Comparison of ENCODE assay signal across 9 cellular contexts in genomic region chr14:61751475-61751989, GRCh38. TPM values are rescaled to one million over a fixed set of nuclear protein-coding genes. Genes with fewer than 3 reads are reported as not detected.
DNase-seq lines count a peak whose midpoint lies in the region; ATAC-seq and TF ChIP-seq lines count a peak whose summit lies in the region.
"Had no signal": no experiment of that assay in that cellular context is flagged by ENCODE, and none has a peak within 500 bp of the region (broad histone marks: within the 10 kb centered on the region; RNA-seq: fewer than 3 reads in every experiment).

No MANE protein-coding gene starts in this region.

- TF ChIP-seq CTCF in GM12864 (IDR thresholded peaks at IDR 0.05; ENCODE audit: low read depth, low read length, missing control alignments) (no peak), RWPE1 (conservative IDR thresholded peaks at IDR 0.05; ENCODE audit: low read depth) (no peak), esophagus squamous epithelium (IDR thresholded peaks at IDR 0.05) (no peak), gastrocnemius medialis (IDR thresholded peaks at IDR 0.05 in 4 of 5, conservative IDR thresholded peaks at IDR 0.05 in 1 of 5) (no peak)

- H3K36me3 ChIP-seq in esophagus squamous epithelium = peaks cover 0 to 28% (median 5%) of the 10 kb centered on the region in 3 donors
- no peaks in the 10 kb centered on the region for H3K36me3 ChIP-seq in gastrocnemius medialis

- H3K9me3 ChIP-seq in esophagus squamous epithelium (no peaks in the 10 kb centered on the region), gastrocnemius medialis (no peaks in the 10 kb centered on the region)

- peak overlapping the region; percentile 85 for H3K27ac ChIP-seq in RWPE1
- H3K27ac ChIP-seq in esophagus squamous epithelium = peak overlapping the region; percentile 89 to 94 (median 92)
- H3K27ac ChIP-seq in gastrocnemius medialis = peak overlapping the region; percentile 78 to 93 (median 91)

- 37 to 41% methylated on average over 8 of the region's 8 CpGs for WGBS in esophagus squamous epithelium, 2 donors

- POLR2A ChIA-PET in RWPE1 (lab: Yijun Ruan, JAX; ENCODE audit: low non-redundant PET) = no interaction called here

- H3K4me1 ChIP-seq in esophagus squamous epithelium (peaks cover 0 to 30% (median 8%) of the 10 kb centered on the region in 3 donors), gastrocnemius medialis (peaks cover 24 to 40% of the 10 kb centered on the region in 2 donors)

- TF ChIP-seq POLR2A in esophagus squamous epithelium (IDR thresholded peaks at IDR 0.05) = no peak
- no peak for TF ChIP-seq POLR2A in gastrocnemius medialis (IDR thresholded peaks at IDR 0.05)

- CTCF ChIA-PET in RWPE1 (lab: Yijun Ruan, JAX) = interaction anchor here (0.6 kb wide), 1 partner anchor 458 kb away, joined by 3 read pairs; no protein-coding TSS in a partner anchor

- DNase-seq in GM12864 (ENCODE audit: low read depth) = no peak
- DNase-seq in RWPE1 (ENCODE audit: low spot score) = no peak
- no peak for DNase-seq in esophagus squamous epithelium (lab: John Stamatoyannopoulos, UW)
- no peak for DNase-seq in gastrocnemius medialis
- DNase-seq in T-helper 9 cell = no peak
- no peak for DNase-seq in NCI-H345 treated with DMSO at 0.1 percent for 48 hours (lab: John Stamatoyannopoulos, UW; ENCODE audit: unreplicated experiment)
- no peak for DNase-seq in NCI-H748 (lab: John Stamatoyannopoulos, UW; ENCODE audit: unreplicated experiment)
- DNase-seq in activated CD4-positive, alpha-beta T cell treated with anti-CD3 and anti-CD28 coated beads for 1 hour = no peak
- DNase-seq: NCI-H1092 had no signal

- in situ Hi-C loops in gastrocnemius medialis (cut with MboI; ENCODE audit: low sequenced_read_pairs in 4 of 4) = loop anchor here in 1 of 4 donors (10.0 kb wide), 1 partner anchor 57 kb away; the partner anchor contains the start of gene HIF1A

- H3K4me3 ChIP-seq in GM12864 (ENCODE audit: low read depth, low read length) (peak overlapping the region; percentile 72), esophagus squamous epithelium (peak overlapping the region; percentile 41 to 85 (median 61)), gastrocnemius medialis (peak overlapping the region; percentile 58 to 73 (median 70))

- H3K27me3 ChIP-seq in esophagus squamous epithelium (no peaks in the 10 kb centered on the region), gastrocnemius medialis (no peaks in the 10 kb centered on the region)

- ATAC-seq in gastrocnemius medialis = no peak

- intact Hi-C loops in esophagus squamous epithelium (cut with DNase I) = no loop called here
- intact Hi-C loops in gastrocnemius medialis (cut with DNase I; ENCODE audit: low total_unique reads) = loop anchor here (1.0 kb wide), 1 partner anchor 11 kb away; the partner anchor contains the start of gene SNAPC1

RNA-seq across cellular contexts. Expression of gene SNAPC1, which starts 10.7 kb away (rescaled TPM):
- total RNA-seq in esophagus squamous epithelium = 1 to 10 TPM; 3.2 to 9.2 (median 6.2) TPM
- total RNA-seq in gastrocnemius medialis = 1 to 10 TPM; 2.0 to 3.7 (median 3.0) TPM

RNA-seq across cellular contexts. Expression of gene HIF1A, which starts 56.2 kb away (rescaled TPM):
- total RNA-seq in esophagus squamous epithelium = 100 to 1,000 TPM; 108 to 199 (median 127) TPM
- 10 to 100 TPM; 18.2 to 30.7 (median 23.6) TPM for total RNA-seq in gastrocnemius medialis
